ENCODE assay signal across 10 cellular contexts in genomic region chr19:50794074-50794777, GRCh38. TPM values are rescaled to one million over a fixed set of nuclear protein-coding genes. Genes with fewer than 3 reads are reported as not detected.
DNase-seq lines count a peak whose midpoint lies in the region; ATAC-seq, FAIRE-seq and TF ChIP-seq lines count a peak whose summit lies in the region.
"Had no signal": no experiment of that assay in that cellular context is flagged by ENCODE, and none has a peak within 500 bp of the region (broad histone marks: within the 10 kb centered on the region; RNA-seq: fewer than 3 reads in every experiment).

No MANE protein-coding gene starts in this region.

- peaks cover 7% of the 10 kb centered on the region for H3K4me1 Mint-ChIP-seq in Caco-2 (ENCODE audit: low read depth, unreplicated experiment)

- peak; percentile 11 to 34 for TF ChIP-seq CTCF in Caco-2 (IDR thresholded peaks at IDR 0.05; ENCODE audit: insufficient read depth in 1 of 2, low read depth in 1 of 2, low read length in 1 of 2, severe bottlenecking in 1 of 2, unreplicated experiment in 1 of 2)
- TF ChIP-seq CTCF in epithelial cell of proximal tubule (conservative IDR thresholded peaks at IDR 0.05; ENCODE audit: low read depth, low read length) = peak; percentile 24

- no peak for ATAC-seq in GM21529 (IDR thresholded peaks at IDR 0.05; ENCODE audit: unreplicated experiment)
- ATAC-seq in GM18861 (IDR thresholded peaks at IDR 0.05; ENCODE audit: unreplicated experiment) = no peak

- CTCF ChIA-PET in Caco-2 (lab: Charles Lee) = no interaction called here

- H3K4me3 Mint-ChIP-seq in Caco-2 (ENCODE audit: unreplicated experiment) = no peak overlapping the region

- peak overlapping the region; percentile 30 for H3K27ac Mint-ChIP-seq in Caco-2 (ENCODE audit: unreplicated experiment)

- POLR2A ChIA-PET in Caco-2 (lab: Charles Lee) = no interaction called here

- peaks cover 8% of the 10 kb centered on the region for H3K36me3 ChIP-seq in Caco-2 (ENCODE audit: control insufficient read depth, insufficient read depth, low read length)

- intact Hi-C loops in Caco-2 (cut with micrococcal nuclease; ENCODE audit: unreplicated experiment) = loop anchor here (2.0 kb wide), 1 partner anchor 129 kb away; no protein-coding TSS in a partner anchor

- DNase-seq in Caco-2 = peak; percentile 69 to 71
- peak; percentile 63 for DNase-seq in GM12892 (ENCODE audit: insufficient read length)
- DNase-seq in epithelial cell of proximal tubule (ENCODE audit: low read depth) = no peak
- no peak for DNase-seq in GF-D8 (lab: John Stamatoyannopoulos, UW)
- DNase-seq in superior temporal gyrus (ENCODE audit: extremely low spot score) = no peak

- no peaks in the 10 kb centered on the region for H3K9me3 ChIP-seq in Caco-2

- H3K27me3 Mint-ChIP-seq in Caco-2 (ENCODE audit: insufficient read depth, unreplicated experiment) = peaks cover 5% of the 10 kb centered on the region

- H3K9me3 Mint-ChIP-seq in Caco-2 (ENCODE audit: unreplicated experiment) = no peaks in the 10 kb centered on the region

- TF ChIP-seq POLR2A in GM12892 (IDR thresholded peaks at IDR 0.05; ENCODE audit: low read depth, low read length) = peak; percentile 74

- no peaks in the 10 kb centered on the region for H3K27me3 ChIP-seq in Caco-2 (replicated peaks; ENCODE audit: control insufficient read depth, insufficient read depth, low read length)

- peak; percentile 82 for FAIRE-seq in GM12892 (lab: Jason Lieb, UNC)

- BruUV-seq in Caco-2 (replicated peaks; lab: Mats Ljungman, UMichigan) = no TSS peak

- no peak overlapping the region for H3K4me3 ChIP-seq in Caco-2 (ENCODE audit: low read depth, low read length)
- H3K4me3 ChIP-seq in epithelial cell of proximal tubule (ENCODE audit: low read depth, low read length) = no peak overlapping the region
- H3K4me3 ChIP-seq: SK-N-MC had no signal

- H3K4me1 ChIP-seq in Caco-2 = no peaks in the 10 kb centered on the region

- peaks cover 92% of the 10 kb centered on the region for H3K36me3 Mint-ChIP-seq in Caco-2 (ENCODE audit: insufficient read depth, unreplicated experiment)

TF ChIP-seq in PFSK-1, 5 proteins besides CTCF, POLR2A, EP300 and RAD21:
- TF ChIP-seq FOXP2 (optimal IDR thresholded peaks at IDR 0.05; ENCODE audit: borderline replicate concordance, extremely low read depth, extremely low read length, insufficient read depth) (no peak), SIN3A (IDR thresholded peaks at IDR 0.05; ENCODE audit: borderline replicate concordance, insufficient read depth, low read length) (peak; percentile 7; the same call in 1 of the 2 replicates), TAF1 (IDR thresholded peaks at IDR 0.05; ENCODE audit: borderline replicate concordance, insufficient read depth, low read length) (no peak; the same call in 1 of the 2 replicates), REST (IDR thresholded peaks at IDR 0.05; ENCODE audit: insufficient read depth in 1 of 2, low read depth in 2 of 2, low read length in 2 of 2) (no peak)
TF ChIP-seq in PFSK-1: peak in this region for 1.

RNA-seq across cellular contexts. Expression of gene ACP4, which starts 4.0 kb away (rescaled TPM):
- not detected in 2 replicates for total RNA-seq in Caco-2 (2022)
- polyA plus RNA-seq in GM12892 (2012; ENCODE audit: missing spikeins) = not detected
- 0.55 TPM for polyA plus RNA-seq in PFSK-1 (2012; ENCODE audit: insufficient read length, low read depth)
- total RNA-seq in epithelial cell of proximal tubule = not detected in 2 replicates
- total RNA-seq: urinary bladder had no signal
- polyA plus RNA-seq: urinary bladder had no signal

RNA-seq across cellular contexts. Expression of gene GPR32, which starts 24.0 kb away (rescaled TPM):
- total RNA-seq in Caco-2 (2022) = not detected in 2 replicates
- polyA plus RNA-seq in GM12892 (2012; ENCODE audit: missing spikeins) = not detected
- polyA plus RNA-seq in PFSK-1 (2012; ENCODE audit: insufficient read length, low read depth) = not detected
- not detected in 2 replicates for total RNA-seq in epithelial cell of proximal tubule
- total RNA-seq: urinary bladder had no signal
- polyA plus RNA-seq: urinary bladder had no signal

RNA-seq across cellular contexts. Expression of gene KLK1, which starts 29.4 kb away (rescaled TPM):
- 0.73 and 1.1 TPM in 2 replicates for total RNA-seq in Caco-2 (2022)
- polyA plus RNA-seq in GM12892 (2012; ENCODE audit: missing spikeins) = 33.5 TPM
- polyA plus RNA-seq in PFSK-1 (2012; ENCODE audit: insufficient read length, low read depth) = 0.87 TPM
- 5.0 TPM in 1 of 2 replicates, not detected in the other for total RNA-seq in epithelial cell of proximal tubule
- total RNA-seq: urinary bladder had no signal

RNA-seq across cellular contexts. Expression of gene KLK15, which starts 39.1 kb away (rescaled TPM):
- not detected in 2 replicates for total RNA-seq in Caco-2 (2022)
- polyA plus RNA-seq in GM12892 (2012; ENCODE audit: missing spikeins) = not detected
- polyA plus RNA-seq in PFSK-1 (2012; ENCODE audit: insufficient read length, low read depth) = not detected
- total RNA-seq in epithelial cell of proximal tubule = not detected in 2 replicates
- total RNA-seq: urinary bladder had no signal
- polyA plus RNA-seq: urinary bladder had no signal

Comparison
In these comparisons a context has a peak if more than half of its experiments do, and no peak if none do; other contexts are left out.
1. DNase-seq: peak in Caco-2 (2 of 2) and GM12892 (single experiment); none in epithelial cell of proximal tubule (single experiment), GF-D8 (single experiment) and superior temporal gyrus (single experiment).